Comparison of ENCODE assay signal across 2 cellular contexts in genomic region chr10:67836972-67837371, GRCh38.
TF ChIP-seq lines count a peak whose summit lies in the region.

No MANE protein-coding gene starts in this region.

TF ChIP-seq in WTC11, 78 proteins besides CTCF, POLR2A, EP300 and RAD21 (continued from another document):
- TF ChIP-seq CBFB (CRISPR knock-in tag; IDR thresholded peaks at IDR 0.05; ENCODE audit: low read depth): no peak
- TF ChIP-seq ZNF396 (CRISPR knock-in tag; IDR thresholded peaks at IDR 0.05; ENCODE audit: borderline replicate concordance): no peak
- peak; percentile 52 for TF ChIP-seq HMGA2 (CRISPR knock-in tag; IDR thresholded peaks at IDR 0.05)
- TF ChIP-seq FOXJ3 (CRISPR knock-in tag; IDR thresholded peaks at IDR 0.05; ENCODE audit: borderline replicate concordance): no peak

TF ChIP-seq in GM23338, 12 proteins besides CTCF, POLR2A, EP300 and RAD21 (continued from another document):
- TF ChIP-seq ETS1 (IDR thresholded peaks at IDR 0.05) (no peak), REST (IDR thresholded peaks at IDR 0.05; ENCODE audit: unreplicated experiment) (no peak), ZNF114 (CRISPR knock-in tag; IDR thresholded peaks at IDR 0.05) (no peak), ZNF331 (CRISPR knock-in tag; IDR thresholded peaks at IDR 0.05; ENCODE audit: low read depth) (no peak), CREB1 (CRISPR knock-in tag; IDR thresholded peaks at IDR 0.05; ENCODE audit: low read depth) (no peak), STAT1 (IDR thresholded peaks at IDR 0.05; ENCODE audit: unreplicated experiment) (no peak), ZNF462 (CRISPR knock-in tag; IDR thresholded peaks at IDR 0.05) (no peak), EZH2phosphoT487 (IDR thresholded peaks at IDR 0.05; ENCODE audit: unreplicated experiment) (no peak), JUNB (IDR thresholded peaks at IDR 0.05; ENCODE audit: unreplicated experiment) (no peak)
